In the genomic region with DNA sequence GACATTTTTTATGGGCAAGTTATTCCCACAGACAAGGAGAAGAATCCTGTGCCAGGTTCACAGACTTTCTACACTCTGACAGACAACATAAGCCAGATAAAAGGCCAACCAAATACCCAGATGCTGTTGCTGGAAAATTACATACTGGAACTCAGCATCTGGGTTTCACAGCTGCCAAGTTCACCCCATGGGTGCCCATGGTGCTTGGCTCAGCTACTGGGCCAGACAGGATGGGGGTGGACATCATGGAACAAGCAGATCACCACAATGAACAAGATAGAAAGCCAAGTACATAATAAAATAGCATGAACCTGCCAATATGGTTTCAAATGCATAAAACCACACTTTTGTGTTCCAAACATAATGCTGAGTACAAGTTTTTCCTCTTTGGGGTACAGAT, we compare ENCODE assay signal across 20 cellular contexts.
A peak's percentile ranks its signal among the peaks of the same experiment; 100 is the strongest.
DNase-seq lines count a peak whose midpoint lies in the region; ATAC-seq and TF ChIP-seq lines count a peak whose summit lies in the region.
"Had no signal": no experiment of that assay in that cellular context is flagged by ENCODE, and none has a peak within 500 bp of the region (broad histone marks: within the 10 kb centered on the region; RNA-seq: fewer than 3 reads in every experiment).

No MANE protein-coding gene starts in this region.

- ATAC-seq in SK-N-SH treated with all-trans-retinoic acid at 6 μM for 48 hours: no peak

- no peaks in the 10 kb centered on the region for H4K20me1 ChIP-seq in SK-N-SH (ENCODE audit: insufficient read depth)
- no peaks in the 10 kb centered on the region for H4K20me1 ChIP-seq in osteoblast (ENCODE audit: insufficient read depth, low read length)

- no peaks in the 10 kb centered on the region for H3F3A ChIP-seq in SK-N-SH (replicated peaks; ENCODE audit: insufficient read depth)

- DNase-seq in SK-N-SH (no peak), NCI-H446 (lab: John Stamatoyannopoulos, UW) (peak; percentile 19 to 52), amniotic epithelial cell (ENCODE audit: low read depth) (peak; percentile 3), osteoblast (ENCODE audit: insufficient read length, low spot score, missing footprints) (no peak), GM19240 (ENCODE audit: insufficient read length, low spot score) (no peak), lower leg skin (ENCODE audit: low spot score in 2 of 2) (no peak), GM13976 (ENCODE audit: low spot score) (no peak)
- DNase-seq: 8988T; AML-193; C1 segment of cervical spinal cord; CD8-positive, alpha-beta memory T cell; GOT3; NCI-H1092 treated with DMSO at 0.1 percent for 48 hours; NCI-H1436 treated with DMSO at 0.1 percent for 48 hours; NCI-H1930; NCI-H2227 treated with DMSO at 0.1 percent for 48 hours; NCI-H524; OCI-M1; Right ventricle myocardium superior had no signal

- H3K4me2 ChIP-seq in SK-N-SH: no peak overlapping the region
- no peak overlapping the region for H3K4me2 ChIP-seq in osteoblast (ENCODE audit: insufficient read depth, low read length)

- no peak for TF ChIP-seq POLR2A in lower leg skin (IDR thresholded peaks at IDR 0.05)

- H3K36me3 ChIP-seq in SK-N-SH (replicated peaks in 1 of 2; ENCODE audit: control insufficient read depth in 1 of 2, insufficient read depth in 2 of 2, low read length in 1 of 2): no peaks in the 10 kb centered on the region
- H3K36me3 ChIP-seq in osteoblast (ENCODE audit: insufficient read depth, low read length): no peaks in the 10 kb centered on the region

- no peak overlapping the region for H3K9ac ChIP-seq in SK-N-SH

- no peaks in the 10 kb centered on the region for H3K9me2 ChIP-seq in SK-N-SH

- H3K4me3 ChIP-seq in SK-N-SH (ENCODE audit: low read depth in 2 of 2, low read length in 1 of 2) (no peak overlapping the region), osteoblast (ENCODE audit: insufficient read depth, low read length) (no peak overlapping the region), lower leg skin (ENCODE audit: low read depth, poor library complexity, severe bottlenecking) (no peak overlapping the region)

- intact Hi-C loops in lower leg skin (cut with DNase I; ENCODE audit: low total_unique reads): no loop called here

- H3K27ac ChIP-seq in SK-N-SH (ENCODE audit: low read depth in 2 of 2, low read length in 1 of 2) (peak overlapping the region in 1 of 2 experiments; percentile 34; a peak in 1 of 4 replicates), osteoblast (ENCODE audit: low read depth, low read length) (no peak overlapping the region)

- POLR2A ChIA-PET in SK-N-SH (lab: Yijun Ruan, JAX): no interaction called here

- H3K79me2 ChIP-seq in SK-N-SH (ENCODE audit: insufficient read depth) (no peaks in the 10 kb centered on the region), osteoblast (ENCODE audit: insufficient read depth, low read length) (no peaks in the 10 kb centered on the region)

- 0 out of 4 replicates have a peak, but pooled peaks of 1 of the 2 experiments have one; percentile 30 for TF ChIP-seq EP300 in SK-N-SH (IDR thresholded peaks at IDR 0.05; ENCODE audit: borderline replicate concordance in 1 of 2, low read depth in 1 of 2, low read length in 1 of 2)

- TF ChIP-seq RAD21 in SK-N-SH (IDR thresholded peaks at IDR 0.05; ENCODE audit: low read length): no peak

- H3K27me3 ChIP-seq in SK-N-SH (ENCODE audit: insufficient read depth): no peaks in the 10 kb centered on the region
- H3K27me3 ChIP-seq in osteoblast (ENCODE audit: insufficient read depth, low read length): no peaks in the 10 kb centered on the region

- no peak overlapping the region for H2AFZ ChIP-seq in SK-N-SH (ENCODE audit: low read depth)
- H2AFZ ChIP-seq in osteoblast (ENCODE audit: low read length): peak overlapping the region; percentile 19

- H3K9me3 ChIP-seq in SK-N-SH: no peaks in the 10 kb centered on the region
- no peaks in the 10 kb centered on the region for H3K9me3 ChIP-seq in osteoblast (ENCODE audit: low read depth, low read length)

- H3K4me1 ChIP-seq in SK-N-SH (ENCODE audit: control insufficient read depth in 1 of 2, insufficient read depth in 2 of 2, low read depth in 1 of 2, low read length in 1 of 2) (peaks cover 0 to 3% of the 10 kb centered on the region in 2 experiments; a peak in 2 of 4 replicates), osteoblast (ENCODE audit: insufficient read depth, low read length) (peaks cover 3% of the 10 kb centered on the region)

- TF ChIP-seq CTCF in SK-N-SH (IDR thresholded peaks at IDR 0.05) (no peak), osteoblast (IDR thresholded peaks at IDR 0.05; ENCODE audit: extremely low read depth, low read depth, low read length) (no peak), lower leg skin (IDR thresholded peaks at IDR 0.05) (no peak), GM13976 (IDR thresholded peaks at IDR 0.05; ENCODE audit: borderline replicate concordance, control extremely low read depth, extremely low read depth, insufficient read depth, missing control alignments) (no peak)

- CTCF ChIA-PET in SK-N-SH (lab: Yijun Ruan, JAX): interaction anchor here (0.9 kb wide), 1 partner anchor 20 kb away, joined by 3 read pairs; no protein-coding TSS in a partner anchor

- in situ Hi-C loops in GM13976 (cut with MboI; ENCODE audit: low sequenced_read_pairs, unreplicated experiment): no loop called here

TF ChIP-seq in SK-N-SH, 30 proteins besides CTCF, POLR2A, EP300 and RAD21:
- TF ChIP-seq RCOR1 (IDR thresholded peaks at IDR 0.05; ENCODE audit: low read length) (no peak), TCF12 (IDR thresholded peaks at IDR 0.05) (0 out of 2 replicates have a peak, but pooled peaks have one; percentile 4)

TF ChIP-seq in SK-N-SH treated with all-trans-retinoic acid at 6 μM for 48 hours, 23 proteins besides CTCF, POLR2A, EP300 and RAD21:
- TF ChIP-seq, protein P1, sequence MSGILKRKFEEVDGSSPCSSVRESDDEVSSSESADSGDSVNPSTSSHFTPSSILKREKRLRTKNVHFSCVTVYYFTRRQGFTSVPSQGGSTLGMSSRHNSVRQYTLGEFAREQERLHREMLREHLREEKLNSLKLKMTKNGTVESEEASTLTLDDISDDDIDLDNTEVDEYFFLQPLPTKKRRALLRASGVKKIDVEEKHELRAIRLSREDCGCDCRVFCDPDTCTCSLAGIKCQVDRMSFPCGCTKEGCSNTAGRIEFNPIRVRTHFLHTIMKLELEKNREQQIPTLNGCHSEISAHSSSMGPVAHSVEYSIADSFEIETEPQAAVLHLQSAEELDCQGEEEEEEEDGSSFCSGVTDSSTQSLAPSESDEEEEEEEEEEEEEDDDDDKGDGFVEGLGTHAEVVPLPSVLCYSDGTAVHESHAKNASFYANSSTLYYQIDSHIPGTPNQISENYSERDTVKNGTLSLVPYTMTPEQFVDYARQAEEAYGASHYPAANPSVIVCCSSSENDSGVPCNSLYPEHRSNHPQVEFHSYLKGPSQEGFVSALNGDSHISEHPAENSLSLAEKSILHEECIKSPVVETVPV (CRISPR knock-in tag; IDR thresholded peaks at IDR 0.05): no peak
- TF ChIP-seq PATZ1 (CRISPR knock-in tag; IDR thresholded peaks at IDR 0.05; ENCODE audit: borderline replicate concordance) (no peak), ZNF565 (CRISPR knock-in tag; conservative IDR thresholded peaks at IDR 0.05; ENCODE audit: low read depth) (no peak), ZNF8 (CRISPR knock-in tag; IDR thresholded peaks at IDR 0.05) (no peak), ZC3H10 (CRISPR knock-in tag; IDR thresholded peaks at IDR 0.05) (no peak), CSDC2 (CRISPR knock-in tag; IDR thresholded peaks at IDR 0.05) (no peak), ESRRG (CRISPR knock-in tag; IDR thresholded peaks at IDR 0.05) (no peak), ZFP3 (CRISPR knock-in tag; IDR thresholded peaks at IDR 0.05) (no peak), PPARA (CRISPR knock-in tag; IDR thresholded peaks at IDR 0.05; ENCODE audit: borderline replicate concordance) (no peak)

Comparison
In these comparisons a context has a peak if more than half of its experiments do, and no peak if none do; other contexts are left out.
1. DNase-seq: peak in NCI-H446 (2 of 2) and amniotic epithelial cell (single experiment); none in SK-N-SH (single experiment), osteoblast (single experiment), GM19240 (single experiment), lower leg skin (0 of 2) and GM13976 (single experiment).